1 cellular context compared by ENCODE assay signal in the genomic region with DNA sequence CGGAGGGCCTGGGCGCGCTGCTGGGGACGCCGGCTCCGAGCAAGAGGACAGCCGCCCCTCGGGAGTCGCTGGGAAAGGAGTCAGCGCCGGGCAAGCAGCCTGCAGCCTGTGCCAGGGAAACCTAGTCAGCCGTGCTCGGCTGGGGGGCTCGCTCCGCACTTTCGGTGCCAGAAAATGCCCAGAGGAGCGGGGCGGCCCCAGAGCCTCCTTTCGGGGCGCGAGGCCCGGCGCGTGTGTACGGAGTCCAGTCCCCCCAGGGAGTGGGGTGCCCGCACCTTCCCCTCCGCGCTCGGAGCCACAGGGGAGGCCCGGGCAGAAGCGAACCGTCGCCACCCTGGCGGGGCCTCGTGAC.
TF ChIP-seq lines count a peak whose summit lies in the region.

No MANE protein-coding gene starts in this region.

TF ChIP-seq in liver, 16 proteins besides CTCF, POLR2A, EP300 and RAD21 (continued from another document):
- TF ChIP-seq, protein P1, sequence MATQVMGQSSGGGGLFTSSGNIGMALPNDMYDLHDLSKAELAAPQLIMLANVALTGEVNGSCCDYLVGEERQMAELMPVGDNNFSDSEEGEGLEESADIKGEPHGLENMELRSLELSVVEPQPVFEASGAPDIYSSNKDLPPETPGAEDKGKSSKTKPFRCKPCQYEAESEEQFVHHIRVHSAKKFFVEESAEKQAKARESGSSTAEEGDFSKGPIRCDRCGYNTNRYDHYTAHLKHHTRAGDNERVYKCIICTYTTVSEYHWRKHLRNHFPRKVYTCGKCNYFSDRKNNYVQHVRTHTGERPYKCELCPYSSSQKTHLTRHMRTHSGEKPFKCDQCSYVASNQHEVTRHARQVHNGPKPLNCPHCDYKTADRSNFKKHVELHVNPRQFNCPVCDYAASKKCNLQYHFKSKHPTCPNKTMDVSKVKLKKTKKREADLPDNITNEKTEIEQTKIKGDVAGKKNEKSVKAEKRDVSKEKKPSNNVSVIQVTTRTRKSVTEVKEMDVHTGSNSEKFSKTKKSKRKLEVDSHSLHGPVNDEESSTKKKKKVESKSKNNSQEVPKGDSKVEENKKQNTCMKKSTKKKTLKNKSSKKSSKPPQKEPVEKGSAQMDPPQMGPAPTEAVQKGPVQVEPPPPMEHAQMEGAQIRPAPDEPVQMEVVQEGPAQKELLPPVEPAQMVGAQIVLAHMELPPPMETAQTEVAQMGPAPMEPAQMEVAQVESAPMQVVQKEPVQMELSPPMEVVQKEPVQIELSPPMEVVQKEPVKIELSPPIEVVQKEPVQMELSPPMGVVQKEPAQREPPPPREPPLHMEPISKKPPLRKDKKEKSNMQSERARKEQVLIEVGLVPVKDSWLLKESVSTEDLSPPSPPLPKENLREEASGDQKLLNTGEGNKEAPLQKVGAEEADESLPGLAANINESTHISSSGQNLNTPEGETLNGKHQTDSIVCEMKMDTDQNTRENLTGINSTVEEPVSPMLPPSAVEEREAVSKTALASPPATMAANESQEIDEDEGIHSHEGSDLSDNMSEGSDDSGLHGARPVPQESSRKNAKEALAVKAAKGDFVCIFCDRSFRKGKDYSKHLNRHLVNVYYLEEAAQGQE (IDR thresholded peaks at IDR 0.05): no peak
- TF ChIP-seq EGR1 (IDR thresholded peaks at IDR 0.05; ENCODE audit: low read depth in 2 of 2) (no peak), GABPA (IDR thresholded peaks at IDR 0.05 in 1 of 2, conservative IDR thresholded peaks at IDR 0.05 in 1 of 2) (no peak), SP1 (IDR thresholded peaks at IDR 0.05) (no peak), RXRA (IDR thresholded peaks at IDR 0.05) (no peak), HNF4A (conservative IDR thresholded peaks at IDR 0.05) (no peak), FOXA2 (IDR thresholded peaks at IDR 0.05) (no peak), YY1 (IDR thresholded peaks at IDR 0.05) (no peak), HNF4G (IDR thresholded peaks at IDR 0.05) (no peak)
- TF ChIP-seq, protein P2, sequence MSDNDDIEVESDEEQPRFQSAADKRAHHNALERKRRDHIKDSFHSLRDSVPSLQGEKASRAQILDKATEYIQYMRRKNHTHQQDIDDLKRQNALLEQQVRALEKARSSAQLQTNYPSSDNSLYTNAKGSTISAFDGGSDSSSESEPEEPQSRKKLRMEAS (IDR thresholded peaks at IDR 0.05): no peak
TF ChIP-seq in liver: peak in this region for 0.
